1 cellular context compared by ENCODE assay signal in the genomic region with DNA sequence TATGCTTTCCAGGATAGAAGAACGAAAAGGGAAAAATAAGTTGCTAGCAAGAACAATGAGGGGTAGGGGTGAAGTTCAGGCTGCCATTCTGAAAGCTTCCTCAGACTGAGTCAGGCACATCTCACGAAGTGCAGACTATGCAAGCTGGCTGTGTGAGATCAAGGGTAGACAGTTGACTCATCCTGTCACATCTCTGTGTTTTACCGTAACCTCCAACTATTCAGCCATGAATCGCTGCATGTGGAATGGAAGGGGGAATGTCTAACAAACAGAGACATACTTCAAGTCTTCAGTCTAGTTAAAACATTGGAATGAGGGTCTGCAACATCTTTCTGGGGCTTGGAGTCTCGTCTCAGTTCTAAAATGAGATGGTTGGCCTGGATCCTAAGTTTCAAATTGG.
TF ChIP-seq lines count a peak whose summit lies in the region.

No MANE protein-coding gene starts in this region.

TF ChIP-seq in WTC11, 78 proteins besides CTCF, POLR2A, EP300 and RAD21 (continued from another document):
- TF ChIP-seq, protein P1, sequence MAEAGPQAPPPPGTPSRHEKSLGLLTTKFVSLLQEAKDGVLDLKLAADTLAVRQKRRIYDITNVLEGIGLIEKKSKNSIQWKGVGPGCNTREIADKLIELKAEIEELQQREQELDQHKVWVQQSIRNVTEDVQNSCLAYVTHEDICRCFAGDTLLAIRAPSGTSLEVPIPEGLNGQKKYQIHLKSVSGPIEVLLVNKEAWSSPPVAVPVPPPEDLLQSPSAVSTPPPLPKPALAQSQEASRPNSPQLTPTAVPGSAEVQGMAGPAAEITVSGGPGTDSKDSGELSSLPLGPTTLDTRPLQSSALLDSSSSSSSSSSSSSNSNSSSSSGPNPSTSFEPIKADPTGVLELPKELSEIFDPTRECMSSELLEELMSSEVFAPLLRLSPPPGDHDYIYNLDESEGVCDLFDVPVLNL (CRISPR knock-in tag; IDR thresholded peaks at IDR 0.05; ENCODE audit: borderline replicate concordance, low read depth), result no peak
- TF ChIP-seq ZNF423 (CRISPR knock-in tag; IDR thresholded peaks at IDR 0.05) (no peak), SMAD4 (CRISPR knock-in tag; IDR thresholded peaks at IDR 0.05) (no peak), AR (CRISPR knock-in tag; IDR thresholded peaks at IDR 0.05) (no peak), ZNF263 (CRISPR knock-in tag; IDR thresholded peaks at IDR 0.05; ENCODE audit: low read depth) (no peak), STAT6 (CRISPR knock-in tag; conservative IDR thresholded peaks at IDR 0.05; ENCODE audit: low read depth) (no peak), ZMAT4 (CRISPR knock-in tag; IDR thresholded peaks at IDR 0.05) (no peak), RORB (CRISPR knock-in tag; IDR thresholded peaks at IDR 0.05) (no peak), USF2 (CRISPR knock-in tag; IDR thresholded peaks at IDR 0.05) (no peak), TCF7 (CRISPR knock-in tag; IDR thresholded peaks at IDR 0.05; ENCODE audit: low read depth) (no peak), ZNF671 (CRISPR knock-in tag; IDR thresholded peaks at IDR 0.05) (no peak), RELA (CRISPR knock-in tag; IDR thresholded peaks at IDR 0.05; ENCODE audit: borderline replicate concordance) (no peak), PRRX2 (CRISPR knock-in tag; IDR thresholded peaks at IDR 0.05) (no peak), JAZF1 (CRISPR knock-in tag; IDR thresholded peaks at IDR 0.05) (no peak)
- TF ChIP-seq, protein P2, sequence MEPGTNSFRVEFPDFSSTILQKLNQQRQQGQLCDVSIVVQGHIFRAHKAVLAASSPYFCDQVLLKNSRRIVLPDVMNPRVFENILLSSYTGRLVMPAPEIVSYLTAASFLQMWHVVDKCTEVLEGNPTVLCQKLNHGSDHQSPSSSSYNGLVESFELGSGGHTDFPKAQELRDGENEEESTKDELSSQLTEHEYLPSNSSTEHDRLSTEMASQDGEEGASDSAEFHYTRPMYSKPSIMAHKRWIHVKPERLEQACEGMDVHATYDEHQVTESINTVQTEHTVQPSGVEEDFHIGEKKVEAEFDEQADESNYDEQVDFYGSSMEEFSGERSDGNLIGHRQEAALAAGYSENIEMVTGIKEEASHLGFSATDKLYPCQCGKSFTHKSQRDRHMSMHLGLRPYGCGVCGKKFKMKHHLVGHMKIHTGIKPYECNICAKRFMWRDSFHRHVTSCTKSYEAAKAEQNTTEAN (CRISPR knock-in tag; IDR thresholded peaks at IDR 0.05), result no peak
